Comparison of ENCODE assay signal across 1 cellular context in the genomic region with DNA sequence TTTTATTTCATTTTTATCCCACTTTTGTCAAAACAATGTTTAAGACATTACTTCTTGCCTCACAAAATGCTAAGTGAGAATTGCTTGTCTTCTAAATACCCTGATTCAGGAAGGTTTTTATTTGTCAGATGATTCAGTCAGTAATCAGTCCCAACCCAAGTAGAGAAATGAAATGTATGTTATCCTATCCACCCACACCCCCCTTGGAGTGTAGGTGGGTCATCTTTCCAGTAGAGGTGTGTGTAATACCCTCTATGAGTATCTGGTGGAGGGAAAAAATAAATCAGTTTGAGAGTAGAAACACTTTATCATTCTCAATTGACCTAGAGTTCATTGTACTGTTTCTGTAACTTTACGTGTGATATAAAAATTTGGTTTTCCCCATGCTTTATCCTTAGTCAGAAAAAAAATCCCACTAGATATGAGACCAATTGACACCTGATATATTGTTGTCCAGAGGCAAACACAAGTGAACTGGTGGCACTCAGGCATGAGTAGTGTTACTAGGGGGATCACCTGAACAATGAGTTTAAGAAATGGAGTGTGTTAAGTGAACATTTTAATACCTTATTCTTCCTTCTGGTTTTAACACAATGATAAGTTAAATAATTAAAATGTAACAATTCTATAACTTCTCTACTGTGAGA.
TF ChIP-seq lines count a peak whose summit lies in the region.

No MANE protein-coding gene starts in this region.

TF ChIP-seq in HepG2, 621 proteins besides CTCF, POLR2A, EP300 and RAD21 (continued from another document):
- TF ChIP-seq, protein P1, sequence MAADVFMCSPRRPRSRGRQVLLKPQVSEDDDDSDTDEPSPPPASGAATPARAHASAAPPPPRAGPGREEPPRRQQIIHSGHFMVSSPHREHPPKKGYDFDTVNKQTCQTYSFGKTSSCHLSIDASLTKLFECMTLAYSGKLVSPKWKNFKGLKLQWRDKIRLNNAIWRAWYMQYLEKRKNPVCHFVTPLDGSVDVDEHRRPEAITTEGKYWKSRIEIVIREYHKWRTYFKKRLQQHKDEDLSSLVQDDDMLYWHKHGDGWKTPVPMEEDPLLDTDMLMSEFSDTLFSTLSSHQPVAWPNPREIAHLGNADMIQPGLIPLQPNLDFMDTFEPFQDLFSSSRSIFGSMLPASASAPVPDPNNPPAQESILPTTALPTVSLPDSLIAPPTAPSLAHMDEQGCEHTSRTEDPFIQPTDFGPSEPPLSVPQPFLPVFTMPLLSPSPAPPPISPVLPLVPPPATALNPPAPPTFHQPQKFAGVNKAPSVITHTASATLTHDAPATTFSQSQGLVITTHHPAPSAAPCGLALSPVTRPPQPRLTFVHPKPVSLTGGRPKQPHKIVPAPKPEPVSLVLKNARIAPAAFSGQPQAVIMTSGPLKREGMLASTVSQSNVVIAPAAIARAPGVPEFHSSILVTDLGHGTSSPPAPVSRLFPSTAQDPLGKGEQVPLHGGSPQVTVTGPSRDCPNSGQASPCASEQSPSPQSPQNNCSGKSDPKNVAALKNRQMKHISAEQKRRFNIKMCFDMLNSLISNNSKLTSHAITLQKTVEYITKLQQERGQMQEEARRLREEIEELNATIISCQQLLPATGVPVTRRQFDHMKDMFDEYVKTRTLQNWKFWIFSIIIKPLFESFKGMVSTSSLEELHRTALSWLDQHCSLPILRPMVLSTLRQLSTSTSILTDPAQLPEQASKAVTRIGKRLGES (CRISPR knock-in tag; IDR thresholded peaks at IDR 0.05; ENCODE audit: borderline replicate concordance): no peak
- no peak for TF ChIP-seq NR2F2 (IDR thresholded peaks at IDR 0.05; ENCODE audit: borderline replicate concordance, low read depth)
- TF ChIP-seq SRSF1 (optimal IDR thresholded peaks at IDR 0.05; ENCODE audit: low read depth, low read length): no peak
- TF ChIP-seq, protein P2, sequence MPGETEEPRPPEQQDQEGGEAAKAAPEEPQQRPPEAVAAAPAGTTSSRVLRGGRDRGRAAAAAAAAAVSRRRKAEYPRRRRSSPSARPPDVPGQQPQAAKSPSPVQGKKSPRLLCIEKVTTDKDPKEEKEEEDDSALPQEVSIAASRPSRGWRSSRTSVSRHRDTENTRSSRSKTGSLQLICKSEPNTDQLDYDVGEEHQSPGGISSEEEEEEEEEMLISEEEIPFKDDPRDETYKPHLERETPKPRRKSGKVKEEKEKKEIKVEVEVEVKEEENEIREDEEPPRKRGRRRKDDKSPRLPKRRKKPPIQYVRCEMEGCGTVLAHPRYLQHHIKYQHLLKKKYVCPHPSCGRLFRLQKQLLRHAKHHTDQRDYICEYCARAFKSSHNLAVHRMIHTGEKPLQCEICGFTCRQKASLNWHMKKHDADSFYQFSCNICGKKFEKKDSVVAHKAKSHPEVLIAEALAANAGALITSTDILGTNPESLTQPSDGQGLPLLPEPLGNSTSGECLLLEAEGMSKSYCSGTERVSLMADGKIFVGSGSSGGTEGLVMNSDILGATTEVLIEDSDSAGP (CRISPR knock-in tag; IDR thresholded peaks at IDR 0.05; ENCODE audit: borderline replicate concordance): no peak
- TF ChIP-seq SCMH1 (CRISPR knock-in tag; IDR thresholded peaks at IDR 0.05; ENCODE audit: borderline replicate concordance): no peak
- no peak for TF ChIP-seq ZNF282 (IDR thresholded peaks at IDR 0.05; ENCODE audit: partially characterized antibody)
- no peak for TF ChIP-seq KDM3A (CRISPR knock-in tag; IDR thresholded peaks at IDR 0.05; ENCODE audit: low read depth)
- TF ChIP-seq, protein P3, sequence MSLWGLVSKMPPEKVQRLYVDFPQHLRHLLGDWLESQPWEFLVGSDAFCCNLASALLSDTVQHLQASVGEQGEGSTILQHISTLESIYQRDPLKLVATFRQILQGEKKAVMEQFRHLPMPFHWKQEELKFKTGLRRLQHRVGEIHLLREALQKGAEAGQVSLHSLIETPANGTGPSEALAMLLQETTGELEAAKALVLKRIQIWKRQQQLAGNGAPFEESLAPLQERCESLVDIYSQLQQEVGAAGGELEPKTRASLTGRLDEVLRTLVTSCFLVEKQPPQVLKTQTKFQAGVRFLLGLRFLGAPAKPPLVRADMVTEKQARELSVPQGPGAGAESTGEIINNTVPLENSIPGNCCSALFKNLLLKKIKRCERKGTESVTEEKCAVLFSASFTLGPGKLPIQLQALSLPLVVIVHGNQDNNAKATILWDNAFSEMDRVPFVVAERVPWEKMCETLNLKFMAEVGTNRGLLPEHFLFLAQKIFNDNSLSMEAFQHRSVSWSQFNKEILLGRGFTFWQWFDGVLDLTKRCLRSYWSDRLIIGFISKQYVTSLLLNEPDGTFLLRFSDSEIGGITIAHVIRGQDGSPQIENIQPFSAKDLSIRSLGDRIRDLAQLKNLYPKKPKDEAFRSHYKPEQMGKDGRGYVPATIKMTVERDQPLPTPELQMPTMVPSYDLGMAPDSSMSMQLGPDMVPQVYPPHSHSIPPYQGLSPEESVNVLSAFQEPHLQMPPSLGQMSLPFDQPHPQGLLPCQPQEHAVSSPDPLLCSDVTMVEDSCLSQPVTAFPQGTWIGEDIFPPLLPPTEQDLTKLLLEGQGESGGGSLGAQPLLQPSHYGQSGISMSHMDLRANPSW (CRISPR knock-in tag; IDR thresholded peaks at IDR 0.05; ENCODE audit: borderline replicate concordance): no peak
- no peak for TF ChIP-seq SRF (IDR thresholded peaks at IDR 0.05; ENCODE audit: low read depth, low read length)
TF ChIP-seq in HepG2: peak in this region for 0.
